Comparison of ENCODE assay signal across 1 cellular context in genomic region chr12:24743891-24744793, GRCh38.
A peak's percentile ranks its signal among the peaks of the same experiment; 100 is the strongest.
TF ChIP-seq lines count a peak whose summit lies in the region.

No MANE protein-coding gene starts in this region.

TF ChIP-seq in K562, 482 proteins besides CTCF, POLR2A, EP300 and RAD21 (continues in another document):
- peak in 1 of 2 experiments; percentile 17; a peak in 1 of 4 replicates for TF ChIP-seq MNT (conservative IDR thresholded peaks at IDR 0.05)
- TF ChIP-seq MTA2 (IDR thresholded peaks at IDR 0.05; ENCODE audit: low read depth) = peak; percentile 71
- no peak for TF ChIP-seq ZNF431 (CRISPR knock-in tag; IDR thresholded peaks at IDR 0.05)
- 0 out of 2 replicates have a peak, but pooled peaks have one; percentile 21 for TF ChIP-seq EHMT2 (IDR thresholded peaks at IDR 0.05)
- TF ChIP-seq MAFG (tag; conservative IDR thresholded peaks at IDR 0.05) = peak; percentile 27; the same call in 1 of the 2 replicates
- no peak for TF ChIP-seq ZNF75A (CRISPR knock-in tag; IDR thresholded peaks at IDR 0.05)
- no peak for TF ChIP-seq ZNF551 (CRISPR knock-in tag; IDR thresholded peaks at IDR 0.05)
- TF ChIP-seq BRCA1 (IDR thresholded peaks at IDR 0.05) = no peak
- no peak for TF ChIP-seq BRCA1 (CRISPR knock-in tag; IDR thresholded peaks at IDR 0.05)
- TF ChIP-seq ARID1B (IDR thresholded peaks at IDR 0.05) = peak; percentile 92
- peak; percentile 76 for TF ChIP-seq TCF3 (CRISPR knock-in tag; IDR thresholded peaks at IDR 0.05)
- TF ChIP-seq MAFF (IDR thresholded peaks at IDR 0.05; ENCODE audit: low read length) = 0 out of 2 replicates have a peak, but pooled peaks have one; percentile 25
- TF ChIP-seq MTF1 (CRISPR knock-in tag; IDR thresholded peaks at IDR 0.05; ENCODE audit: borderline replicate concordance) = no peak
- no peak for TF ChIP-seq ZNF280B (CRISPR knock-in tag; IDR thresholded peaks at IDR 0.05)
- no peak for TF ChIP-seq CBX3 (IDR thresholded peaks at IDR 0.05; ENCODE audit: borderline replicate concordance in 1 of 2, low read length in 2 of 2)
- TF ChIP-seq ZNF316 (IDR thresholded peaks at IDR 0.05) = no peak
- TF ChIP-seq ZSCAN32 (CRISPR knock-in tag; IDR thresholded peaks at IDR 0.05) = no peak
- TF ChIP-seq PPARD (CRISPR knock-in tag; IDR thresholded peaks at IDR 0.05) = no peak
- peak; percentile 65 for TF ChIP-seq TEAD4 (IDR thresholded peaks at IDR 0.05; ENCODE audit: low read length)
- TF ChIP-seq TEAD4 (CRISPR knock-in tag; IDR thresholded peaks at IDR 0.05; ENCODE audit: borderline replicate concordance) = no peak
- TF ChIP-seq SMARCC2 (IDR thresholded peaks at IDR 0.05; ENCODE audit: low read depth) = peak; percentile 62; the same call in 1 of the 2 replicates
- TF ChIP-seq SFPQ (IDR thresholded peaks at IDR 0.05; ENCODE audit: low read depth, low read length) = no peak
- TF ChIP-seq CBFA2T3 (IDR thresholded peaks at IDR 0.05) = peak; percentile 83
- peak; percentile 87 for TF ChIP-seq SMARCE1 (IDR thresholded peaks at IDR 0.05)
- no peak for TF ChIP-seq KLF6 (CRISPR knock-in tag; IDR thresholded peaks at IDR 0.05; ENCODE audit: borderline replicate concordance)
- no peak for TF ChIP-seq CHD2 (IDR thresholded peaks at IDR 0.05; ENCODE audit: low read depth, low read length)
- TF ChIP-seq MXD1 (CRISPR knock-in tag; IDR thresholded peaks at IDR 0.05; ENCODE audit: borderline replicate concordance, poor library complexity, severe bottlenecking) = no peak
- no peak for TF ChIP-seq ZNF507 (tag; conservative IDR thresholded peaks at IDR 0.05)
- no peak for TF ChIP-seq ZBTB49 (CRISPR knock-in tag; IDR thresholded peaks at IDR 0.05; ENCODE audit: borderline replicate concordance)
- no peak for TF ChIP-seq MIER1 (IDR thresholded peaks at IDR 0.05; ENCODE audit: low read depth)
- no peak for TF ChIP-seq ATF1 (CRISPR knock-in tag; IDR thresholded peaks at IDR 0.05)
- TF ChIP-seq ATF1 (tag; IDR thresholded peaks at IDR 0.05) = no peak
- no peak for TF ChIP-seq NFRKB (IDR thresholded peaks at IDR 0.05; ENCODE audit: low read depth)
- TF ChIP-seq ZNF174 (CRISPR knock-in tag; IDR thresholded peaks at IDR 0.05) = no peak
- peak; percentile 92 for TF ChIP-seq SMARCA4 (IDR thresholded peaks at IDR 0.05)
- TF ChIP-seq MCM3 (IDR thresholded peaks at IDR 0.05) = no peak
- no peak for TF ChIP-seq STAG1 (CRISPR knock-in tag; IDR thresholded peaks at IDR 0.05; ENCODE audit: borderline replicate concordance)
- TF ChIP-seq POLR3A (IDR thresholded peaks at IDR 0.05; ENCODE audit: borderline replicate concordance, extremely low read depth, insufficient read depth, insufficient read length) = no peak
- peak; percentile 40 to 53; a peak in 1 of 4 replicates for TF ChIP-seq FOXK2 (conservative IDR thresholded peaks at IDR 0.05 in 1 of 2, IDR thresholded peaks at IDR 0.05 in 1 of 2; ENCODE audit: low read depth in 2 of 2)
- no peak for TF ChIP-seq HDGF (IDR thresholded peaks at IDR 0.05)
- TF ChIP-seq ETV6 (IDR thresholded peaks at IDR 0.05; ENCODE audit: borderline replicate concordance in 1 of 2, low read depth in 2 of 2, low read length in 1 of 2) = no peak
- TF ChIP-seq ETV6 (CRISPR knock-in tag; IDR thresholded peaks at IDR 0.05; ENCODE audit: borderline replicate concordance) = no peak
- TF ChIP-seq EP400 (IDR thresholded peaks at IDR 0.05) = no peak
- TF ChIP-seq NFYB (IDR thresholded peaks at IDR 0.05; ENCODE audit: extremely low read depth, insufficient read length) = no peak
- peak; percentile 62 for TF ChIP-seq MEIS2 (IDR thresholded peaks at IDR 0.05; ENCODE audit: partially characterized antibody)
- no peak for TF ChIP-seq GTF2F1 (IDR thresholded peaks at IDR 0.05; ENCODE audit: low read depth, low read length)
- no peak for TF ChIP-seq CTBP1 (IDR thresholded peaks at IDR 0.05; ENCODE audit: borderline replicate concordance)
- TF ChIP-seq FOXJ2 (tag; IDR thresholded peaks at IDR 0.05) = peak; percentile 48; the same call in 1 of the 2 replicates
- TF ChIP-seq PHF20 (IDR thresholded peaks at IDR 0.05; ENCODE audit: partially characterized antibody) = no peak
- TF ChIP-seq ZNF324 (CRISPR knock-in tag; IDR thresholded peaks at IDR 0.05) = no peak
- TF ChIP-seq ATF4 (CRISPR knock-in tag; IDR thresholded peaks at IDR 0.05) = no peak
- TF ChIP-seq CHAMP1 (IDR thresholded peaks at IDR 0.05) = peak; percentile 50; the same call in 1 of the 2 replicates
- TF ChIP-seq NEUROD1 (IDR thresholded peaks at IDR 0.05; ENCODE audit: borderline replicate concordance, low read depth, low read length, partially characterized antibody) = no peak
- TF ChIP-seq DLX4 (CRISPR knock-in tag; IDR thresholded peaks at IDR 0.05) = no peak
- no peak for TF ChIP-seq SLC30A9 (CRISPR knock-in tag; IDR thresholded peaks at IDR 0.05)
- TF ChIP-seq OTX1 (CRISPR knock-in tag; IDR thresholded peaks at IDR 0.05) = no peak
- TF ChIP-seq PTTG1 (tag; IDR thresholded peaks at IDR 0.05; ENCODE audit: low read depth) = no peak
- TF ChIP-seq MBD1 (CRISPR knock-in tag; IDR thresholded peaks at IDR 0.05) = no peak
- no peak for TF ChIP-seq ZNF584 (CRISPR knock-in tag; IDR thresholded peaks at IDR 0.05; ENCODE audit: low read depth)
- peak; percentile 16; the same call in 1 of the 2 replicates for TF ChIP-seq STAT5A (IDR thresholded peaks at IDR 0.05; ENCODE audit: borderline replicate concordance, low read length)
- no peak for TF ChIP-seq ERF (CRISPR knock-in tag; IDR thresholded peaks at IDR 0.05)
- TF ChIP-seq FOSL1 (tag; conservative IDR thresholded peaks at IDR 0.05) = peak; percentile 51
